In genomic region chr4:128416921-128417320, GRCh38 we compare ENCODE assay signal across 29 cellular contexts.
DNase-seq lines count a peak whose midpoint lies in the region; ATAC-seq, FAIRE-seq and TF ChIP-seq lines count a peak whose summit lies in the region.
"Had no signal": no experiment of that assay in that cellular context is flagged by ENCODE, and none has a peak within 500 bp of the region (broad histone marks: within the 10 kb centered on the region; RNA-seq: fewer than 3 reads in every experiment).

No MANE protein-coding gene starts in this region.

- DNase-seq in MCF 10A (ENCODE audit: unreplicated experiment) (peak; percentile 34), breast epithelium (ENCODE audit: low spot score in 2 of 2) (no peak), endothelial cell of umbilical vein (ENCODE audit: low read depth, low spot score) (peak; percentile 39), iris pigment epithelial cell (ENCODE audit: low read depth) (peak; percentile 28), NCI-H345 (lab: John Stamatoyannopoulos, UW) (no peak)
- DNase-seq: activated CD4-positive, alpha-beta T cell treated with anti-CD3 and anti-CD28 coated beads, Interleukin-2, amount 50 U/mL, for 4 hours; activated T-cell treated with anti-CD3 and anti-CD28 coated beads, Interleukin-2, amount 50 U/mL, for 72 hours; Calu3; GOT3; heart right ventricle; KBM-7; lower lobe of right lung; natural killer cell; NCI-H1105; NCI-H187 treated with DMSO at 0.1 percent for 48 hours; NCI-H2171; NCI-H526; OCI-M1; SK-N-SH; stimulated activated naive CD4-positive, alpha-beta T cell treated with Interleukin-2 at 50 U/mL for 16 hours; testis had no signal

- no peaks in the 10 kb centered on the region for H3K27me3 Mint-ChIP-seq in MCF 10A (ENCODE audit: insufficient read depth, unreplicated experiment)

- no peaks in the 10 kb centered on the region for H4K20me1 ChIP-seq in endothelial cell of umbilical vein (replicated peaks; ENCODE audit: control insufficient read depth, extremely low read depth, insufficient read depth, low read length)

- CTCF ChIA-PET in MCF 10A (lab: Yijun Ruan, JAX): interaction anchor here (0.9 to 1.7 kb wide), 4 partner anchors 9 to 225 kb away, joined by 3 to 7 read pairs (median 4); no protein-coding TSS in a partner anchor
- CTCF ChIA-PET in endothelial cell of umbilical vein (lab: Charles Lee): interaction anchor here (1.0 to 1.7 kb wide), 5 partner anchors 9 to 446 kb away, joined by 3 to 7 read pairs (median 4); no protein-coding TSS in a partner anchor

- H3K36me3 ChIP-seq in breast epithelium (no peaks in the 10 kb centered on the region), endothelial cell of umbilical vein (ENCODE audit: control insufficient read depth in 2 of 2, extremely low read depth in 1 of 2, insufficient read depth in 2 of 2, low read length in 2 of 2) (no peaks in the 10 kb centered on the region), subcutaneous abdominal adipose tissue (ENCODE audit: control insufficient read depth in 5 of 5, insufficient read depth in 5 of 5, low read length in 5 of 5) (no peaks in the 10 kb centered on the region)
- H3K36me3 ChIP-seq: heart right ventricle, lower lobe of right lung had no signal

- BruUV-seq in MCF 10A (replicated peaks; lab: Mats Ljungman, UMichigan) (no TSS peak), endothelial cell of umbilical vein (replicated peaks; lab: Mats Ljungman, UMichigan) (no TSS peak)

- no peaks in the 10 kb centered on the region for H3K36me3 Mint-ChIP-seq in MCF 10A (ENCODE audit: insufficient read depth, unreplicated experiment)
- H3K36me3 Mint-ChIP-seq: natural killer cell had no signal

- H3K4me3 Mint-ChIP-seq in MCF 10A (ENCODE audit: unreplicated experiment): no peak overlapping the region
- H3K4me3 Mint-ChIP-seq: activated T-cell treated with anti-CD3 and anti-CD28 coated beads, Interleukin-2, amount 50 U/mL, for 72 hours; natural killer cell had no signal

- H3K4me2 ChIP-seq in endothelial cell of umbilical vein (ENCODE audit: insufficient read depth, low read length): peak overlapping the region; percentile 19
- H3K4me2 ChIP-seq: SK-N-SH had no signal

- POLR2A ChIA-PET in MCF 10A (lab: Yijun Ruan, JAX) (interaction anchor here (0.6 to 1.7 kb wide), 4 partner anchors 11 to 31 kb away, joined by 3 to 5 read pairs (median 4); no protein-coding TSS in a partner anchor), endothelial cell of umbilical vein (lab: Charles Lee) (no interaction called here)

- H3K4me1 ChIP-seq in breast epithelium (no peaks in the 10 kb centered on the region), endothelial cell of umbilical vein (ENCODE audit: control insufficient read depth, extremely low read depth, insufficient read depth, low read length) (peaks cover 6% of the 10 kb centered on the region), subcutaneous abdominal adipose tissue (ENCODE audit: control insufficient read depth in 5 of 5, insufficient read depth in 5 of 5, low read length in 5 of 5) (peaks cover 0 to 10% (median 7%) of the 10 kb centered on the region in 5 donors)
- H3K4me1 ChIP-seq: lower lobe of right lung, testis had no signal

- no peaks in the 10 kb centered on the region for H3K79me2 ChIP-seq in endothelial cell of umbilical vein (ENCODE audit: control insufficient read depth, insufficient read depth, low read length)

- dilution Hi-C loops in endothelial cell of umbilical vein (cut with MboI; ENCODE audit: extremely low pct_ligation_motif_present, low sequenced_read_pairs): no loop called here

- H3K9ac ChIP-seq in endothelial cell of umbilical vein (replicated peaks; ENCODE audit: extremely low read depth, insufficient read depth, low read length): no peak overlapping the region
- peak overlapping the region in 3 of 5 donors; percentile 31 to 63 (median 37) for H3K9ac ChIP-seq in subcutaneous abdominal adipose tissue (ENCODE audit: low read length in 5 of 5)
- H3K9ac ChIP-seq: SK-N-SH had no signal

- no peaks in the 10 kb centered on the region for H3K9me3 Mint-ChIP-seq in MCF 10A (ENCODE audit: unreplicated experiment)
- H3K9me3 Mint-ChIP-seq: activated T-cell treated with anti-CD3 and anti-CD28 coated beads, Interleukin-2, amount 50 U/mL, for 72 hours had no signal

- H3K27ac Mint-ChIP-seq in MCF 10A (ENCODE audit: low read depth, unreplicated experiment): peak overlapping the region; percentile 5
- H3K27ac Mint-ChIP-seq: activated T-cell treated with anti-CD3 and anti-CD28 coated beads, Interleukin-2, amount 50 U/mL, for 72 hours; natural killer cell had no signal

- H3K9me3 ChIP-seq in breast epithelium (peaks cover 0 to 8% of the 10 kb centered on the region in 2 donors), endothelial cell of umbilical vein (replicated peaks; ENCODE audit: control insufficient read depth, insufficient read depth, low read length) (no peaks in the 10 kb centered on the region), subcutaneous abdominal adipose tissue (ENCODE audit: control insufficient read depth in 5 of 5, low read length in 5 of 5) (no peaks in the 10 kb centered on the region)
- H3K9me3 ChIP-seq: lower lobe of right lung, SK-N-SH, testis had no signal

- ATAC-seq in GM18498 (IDR thresholded peaks at IDR 0.05; ENCODE audit: unreplicated experiment) (no peak), HG03378 (IDR thresholded peaks at IDR 0.05; ENCODE audit: unreplicated experiment) (no peak)
- ATAC-seq: activated T-cell treated with anti-CD3 and anti-CD28 coated beads, Interleukin-2, amount 50 U/mL, for 72 hours; lower lobe of right lung; natural killer cell; Right ventricle myocardium inferior had no signal

- FAIRE-seq in endothelial cell of umbilical vein (lab: Jason Lieb, UNC): peak; percentile 73
- FAIRE-seq: frontal cortex, GM19239, HTR-8/SVneo had no signal

- no peak for TF ChIP-seq CTCF in MCF 10A (IDR thresholded peaks at IDR 0.05; ENCODE audit: unreplicated experiment)
- no peak for TF ChIP-seq CTCF in breast epithelium (IDR thresholded peaks at IDR 0.05)
- TF ChIP-seq CTCF in endothelial cell of umbilical vein (IDR thresholded peaks at IDR 0.05; ENCODE audit: extremely low read depth in 1 of 2, insufficient read depth in 1 of 2, low read depth in 1 of 2, low read length in 2 of 2): no peak

- H3K27ac ChIP-seq in breast epithelium (no peak overlapping the region), endothelial cell of umbilical vein (ENCODE audit: insufficient read depth, low read depth, low read length) (no peak overlapping the region), subcutaneous abdominal adipose tissue (ENCODE audit: low read depth, low read length) (no peak overlapping the region)
- H3K27ac ChIP-seq: 22Rv1, heart right ventricle, lower lobe of right lung, testis had no signal

- peak overlapping the region; percentile 95 for H2AFZ ChIP-seq in endothelial cell of umbilical vein (ENCODE audit: low read depth, low read length)

- intact Hi-C loops in MCF 10A (cut with micrococcal nuclease): no loop called here
- intact Hi-C loops in breast epithelium (cut with DNase I; ENCODE audit: low total_unique reads): no loop called here
- intact Hi-C loops in endothelial cell of umbilical vein (cut with micrococcal nuclease): no loop called here

- no peaks in the 10 kb centered on the region for H3K9me1 ChIP-seq in endothelial cell of umbilical vein (replicated peaks; ENCODE audit: control insufficient read depth, extremely low read depth, insufficient read depth, low read length)

- TF ChIP-seq POLR2A in breast epithelium (IDR thresholded peaks at IDR 0.05) (no peak), endothelial cell of umbilical vein (IDR thresholded peaks at IDR 0.05; ENCODE audit: low read depth, low read length) (no peak)

- H3K27me3 ChIP-seq in breast epithelium (no peaks in the 10 kb centered on the region), endothelial cell of umbilical vein (ENCODE audit: control insufficient read depth in 2 of 2, insufficient read depth in 2 of 2, low read length in 2 of 2) (no peaks in the 10 kb centered on the region), subcutaneous abdominal adipose tissue (ENCODE audit: control insufficient read depth in 5 of 5, insufficient read depth in 4 of 5, low read length in 5 of 5) (no peaks in the 10 kb centered on the region)
- H3K27me3 ChIP-seq: heart right ventricle, testis had no signal

- H3K4me1 Mint-ChIP-seq in MCF 10A (ENCODE audit: insufficient read depth, unreplicated experiment): peaks cover 5% of the 10 kb centered on the region
- H3K4me1 Mint-ChIP-seq: natural killer cell had no signal

- H3K4me3 ChIP-seq in breast epithelium (no peak overlapping the region), endothelial cell of umbilical vein (replicated peaks in 1 of 3; ENCODE audit: insufficient read depth in 1 of 3, low read depth in 1 of 3, low read length in 3 of 3) (no peak overlapping the region), subcutaneous abdominal adipose tissue (ENCODE audit: low read depth in 1 of 5, low read length in 5 of 5) (peak overlapping the region; percentile 34 to 53 (median 48))
- H3K4me3 ChIP-seq: heart right ventricle, lower lobe of right lung, testis had no signal

TF ChIP-seq in endothelial cell of umbilical vein, 7 proteins besides CTCF, POLR2A, EP300 and RAD21:
- TF ChIP-seq MYC (IDR thresholded peaks at IDR 0.05; ENCODE audit: low read depth, low read length): no peak
- no peak for TF ChIP-seq POLR2AphosphoS5 (IDR thresholded peaks at IDR 0.05; ENCODE audit: insufficient read depth, low read depth, low read length)
- TF ChIP-seq EZH2 (IDR thresholded peaks at IDR 0.05; ENCODE audit: borderline replicate concordance, low read depth, low read length, severe bottlenecking): no peak
- no peak for TF ChIP-seq GATA2 (IDR thresholded peaks at IDR 0.05; ENCODE audit: insufficient read depth, insufficient read length, low read depth, low read length)
- TF ChIP-seq JUN (IDR thresholded peaks at IDR 0.05; ENCODE audit: borderline replicate concordance, insufficient read depth, insufficient read length, low read depth): no peak
- TF ChIP-seq MAX (IDR thresholded peaks at IDR 0.05; ENCODE audit: insufficient read depth, insufficient read length): no peak
- TF ChIP-seq FOS (IDR thresholded peaks at IDR 0.05; ENCODE audit: borderline replicate concordance, insufficient read depth, low read length): no peak
TF ChIP-seq in endothelial cell of umbilical vein: peak in this region for 0.

Comparison
In these comparisons a context has a peak if more than half of its experiments do, and no peak if none do; other contexts are left out.
1. DNase-seq: peak in MCF 10A (single experiment), endothelial cell of umbilical vein (single experiment) and iris pigment epithelial cell (single experiment); none in breast epithelium (0 of 2) and NCI-H345 (single experiment).
2. H3K4me3 ChIP-seq: peak in subcutaneous abdominal adipose tissue (5 of 5); none in breast epithelium (0 of 3) and endothelial cell of umbilical vein (0 of 3).